ENCODE assay signal across 20 cellular contexts in genomic region chr12:4771960-4772566, GRCh38. TPM values are rescaled to one million over a fixed set of nuclear protein-coding genes. Genes with fewer than 3 reads are reported as not detected.
"Had no signal": no experiment of that assay in that cellular context is flagged by ENCODE, and none has a peak within 500 bp of the region (broad histone marks: within the 10 kb centered on the region; RNA-seq: fewer than 3 reads in every experiment).

No MANE protein-coding gene starts in this region.

- H3K27me3 ChIP-seq: body of pancreas, esophagus muscularis mucosa, ovary had no signal

- H3K9me3 Mint-ChIP-seq: activated B cell treated with CpG ODN at 0.5 μM for 24 hours; activated CD8-positive, alpha-beta T cell treated with anti-CD3 and anti-CD28 coated beads for 36 hours; central memory CD8-positive, alpha-beta T cell; neural crest cell had no signal

- H3K4me3 ChIP-seq: body of pancreas, coronary artery, esophagus muscularis mucosa, lower lobe of right lung, ovary, thoracic aorta had no signal

- H3K9me3 ChIP-seq: body of pancreas, esophagus muscularis mucosa, lower lobe of right lung, ovary, thoracic aorta had no signal

- H3K4me1 Mint-ChIP-seq: activated B cell treated with CpG ODN at 0.5 μM for 24 hours; central memory CD8-positive, alpha-beta T cell had no signal

- ATAC-seq: activated CD8-positive, alpha-beta T cell treated with anti-CD3 and anti-CD28 coated beads for 36 hours; body of pancreas; sciatic nerve had no signal

- DNase-seq: activated B cell treated with CpG ODN at 0.5 μM for 24 hours; activated CD4-positive, alpha-beta T cell treated with anti-CD3 and anti-CD28 coated beads for 48 hours; activated CD8-positive, alpha-beta T cell treated with anti-CD3 and anti-CD28 coated beads for 36 hours; activated gamma-delta T cell; activated T-cell treated with anti-CD3 and anti-CD28 coated beads, Interleukin-2, amount 50 U/mL, for 48 hours; amniotic stem cell; body of pancreas; glutamatergic neuron; hypothalamus; lower lobe of right lung; midbrain; ovary had no signal

- H3K27ac Mint-ChIP-seq: activated B cell treated with CpG ODN at 0.5 μM for 24 hours; activated CD8-positive, alpha-beta T cell treated with anti-CD3 and anti-CD28 coated beads for 36 hours; activated naive CD8-positive, alpha-beta T cell had no signal

- H3K27ac ChIP-seq: body of pancreas, coronary artery, esophagus muscularis mucosa, lower lobe of right lung, ovary, thoracic aorta had no signal

- H3K4me1 ChIP-seq: body of pancreas had no signal

- H3K36me3 ChIP-seq: esophagus muscularis mucosa, lower lobe of right lung, ovary, thoracic aorta had no signal

- H3K4me3 Mint-ChIP-seq: activated B cell treated with CpG ODN at 0.5 μM for 24 hours; activated CD8-positive, alpha-beta T cell treated with anti-CD3 and anti-CD28 coated beads for 36 hours; activated naive CD8-positive, alpha-beta T cell; central memory CD8-positive, alpha-beta T cell; neural crest cell had no signal

RNA-seq across cellular contexts. Expression of gene GALNT8, which starts 51.9 kb away (rescaled TPM):
- total RNA-seq: myocyte had no signal
